Comparison of ENCODE assay signal across 8 cellular contexts in the genomic region with DNA sequence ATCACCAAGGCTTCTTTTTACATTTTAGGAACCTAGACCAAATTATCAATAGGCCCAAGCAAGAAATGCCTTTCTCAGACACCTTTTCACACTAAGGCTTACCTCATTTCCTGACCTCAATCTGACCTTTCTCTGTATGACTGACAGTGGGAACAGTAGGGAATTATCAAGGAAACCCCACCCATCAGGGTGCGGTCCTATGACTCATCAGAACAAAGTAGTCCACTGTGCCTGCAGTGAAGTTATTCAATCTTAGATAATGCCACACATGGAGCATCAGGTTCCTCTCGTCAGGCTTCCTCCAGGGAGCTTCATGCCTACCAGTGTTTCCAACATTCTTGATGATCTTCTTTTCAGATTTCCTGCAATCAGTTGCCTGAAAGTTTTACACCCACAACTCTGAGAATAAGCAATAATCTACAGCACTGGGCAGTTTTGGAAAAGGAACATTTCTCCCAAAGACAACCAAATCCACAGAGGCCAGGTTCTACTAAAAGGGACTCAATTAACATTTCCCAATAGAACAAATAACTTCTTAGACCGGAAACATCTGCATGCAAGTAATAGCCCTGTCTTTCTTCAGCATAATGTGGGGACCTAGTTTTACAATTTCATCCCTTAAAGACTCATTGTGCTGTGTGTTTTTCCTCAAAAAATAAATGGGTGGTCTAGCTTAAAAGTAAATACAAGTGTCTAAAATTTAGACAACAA. TPM values are rescaled to one million over a fixed set of nuclear protein-coding genes. Genes with fewer than 3 reads are reported as not detected.
DNase-seq lines count a peak whose midpoint lies in the region; ATAC-seq and TF ChIP-seq lines count a peak whose summit lies in the region.

No MANE protein-coding gene starts in this region.

- no peak overlapping the region for H3K27ac Mint-ChIP-seq in activated T-helper 2 cell treated with anti-CD3 and anti-CD28 coated beads, Interferon-gamma antibody, Interleukin-2, Interleukin-4, amounts not matched to agents 10 μg/mL and 5 μg/mL and 100 μg/mL, durations not matched to agents 14 hours and 24 hours and 36 hours

- ATAC-seq in GM18520 (IDR thresholded peaks at IDR 0.05; ENCODE audit: unreplicated experiment) (peak; percentile 97), GM21737 (IDR thresholded peaks at IDR 0.05; ENCODE audit: unreplicated experiment) (peak; percentile 93)
- peak; percentile 46 for ATAC-seq in stimulated activated naive CD8-positive, alpha-beta T cell treated with anti-CD3 and anti-CD28 coated beads, Interleukin-15, Interleukin-2, amounts not matched to agents 100 U/mL and 50 U/mL, for 24 hours

- no peak for TF ChIP-seq CTCF in colonic mucosa (IDR thresholded peaks at IDR 0.05)

- peaks cover 6% of the 10 kb centered on the region for H3K4me1 Mint-ChIP-seq in activated T-helper 2 cell treated with anti-CD3 and anti-CD28 coated beads, Interferon-gamma antibody, Interleukin-2, Interleukin-4, amounts not matched to agents 10 μg/mL and 5 μg/mL and 100 μg/mL, durations not matched to agents 14 hours and 24 hours and 36 hours (ENCODE audit: low read depth)

- no peaks in the 10 kb centered on the region for H3K27me3 ChIP-seq in colonic mucosa

- H3K36me3 Mint-ChIP-seq in activated T-helper 2 cell treated with anti-CD3 and anti-CD28 coated beads, Interferon-gamma antibody, Interleukin-2, Interleukin-4, amounts not matched to agents 10 μg/mL and 5 μg/mL and 100 μg/mL, durations not matched to agents 14 hours and 24 hours and 36 hours (ENCODE audit: low read depth), result no peaks in the 10 kb centered on the region

- no peak overlapping the region for H3K4me3 ChIP-seq in colonic mucosa

- no peaks in the 10 kb centered on the region for H3K9me3 Mint-ChIP-seq in activated T-helper 2 cell treated with anti-CD3 and anti-CD28 coated beads, Interferon-gamma antibody, Interleukin-2, Interleukin-4, amounts not matched to agents 10 μg/mL and 5 μg/mL and 100 μg/mL, durations not matched to agents 14 hours and 24 hours and 36 hours

- H3K4me1 ChIP-seq in colonic mucosa, result no peaks in the 10 kb centered on the region

- no peaks in the 10 kb centered on the region for H3K36me3 ChIP-seq in colonic mucosa

- no peaks in the 10 kb centered on the region for H3K27me3 Mint-ChIP-seq in activated T-helper 2 cell treated with anti-CD3 and anti-CD28 coated beads, Interferon-gamma antibody, Interleukin-2, Interleukin-4, amounts not matched to agents 10 μg/mL and 5 μg/mL and 100 μg/mL, durations not matched to agents 14 hours and 24 hours and 36 hours (ENCODE audit: low read depth)

- H3K9ac ChIP-seq in colonic mucosa (ENCODE audit: low read depth in 2 of 2, low read length in 2 of 2), result no peak overlapping the region

- no peaks in the 10 kb centered on the region for H3K9me3 ChIP-seq in colonic mucosa

- H3K27ac ChIP-seq in colonic mucosa, result no peak overlapping the region

- intact Hi-C loops in colonic mucosa (cut with DNase I), result no loop called here
- intact Hi-C loops in activated T-helper 2 cell treated with anti-CD3 and anti-CD28 coated beads, Interferon-gamma antibody, Interleukin-2, Interleukin-4, amounts not matched to agents 10 μg/mL and 5 μg/mL and 100 μg/mL, durations not matched to agents 14 hours and 24 hours and 36 hours (cut with micrococcal nuclease), result no loop called here

- peak; percentile 96 for DNase-seq in HT1080 (ENCODE audit: low read depth)
- peak; percentile 88 for DNase-seq in colonic mucosa
- no peak for DNase-seq in stimulated activated naive CD8-positive, alpha-beta T cell treated with anti-CD3 and anti-CD28 coated beads, Interleukin-15, Interleukin-2, amounts not matched to agents 100 U/mL and 50 U/mL, for 24 hours
- DNase-seq in NOMO-1 treated with DMSO at 0.1 percent for 48 hours (lab: John Stamatoyannopoulos, UW; ENCODE audit: unreplicated experiment), result no peak
- DNase-seq in activated T-helper 2 cell treated with anti-CD3 and anti-CD28 coated beads, Interferon-gamma antibody, Interleukin-2, Interleukin-4, amounts not matched to agents 10 μg/mL and 5 μg/mL and 100 μg/mL, durations not matched to agents 14 hours and 24 hours and 36 hours (ENCODE audit: low spot score), result no peak
- no peak for DNase-seq in NCI-H2107 (lab: John Stamatoyannopoulos, UW)

- no peak overlapping the region for H3K4me3 Mint-ChIP-seq in activated T-helper 2 cell treated with anti-CD3 and anti-CD28 coated beads, Interferon-gamma antibody, Interleukin-2, Interleukin-4, amounts not matched to agents 10 μg/mL and 5 μg/mL and 100 μg/mL, durations not matched to agents 14 hours and 24 hours and 36 hours (ENCODE audit: low read depth)

RNA-seq across cellular contexts. Expression of a gene that starts 35.9 kb away (rescaled TPM):
- 1.6 and 1.7 TPM in 2 replicates for total RNA-seq in HT1080 (2014; rRNA removed; shearing (Covaris generic))
- polyA plus RNA-seq in HT1080 (2015; cell fraction: cytosol; rRNA removed), result 2.1 and 2.2 TPM in 2 replicates
- 4.7 and 5.0 TPM in 2 replicates for polyA plus RNA-seq in HT1080 (2015; cell fraction: nucleus; rRNA removed)
- 10 to 100 TPM; 12.2 to 20.6 TPM for total RNA-seq in colonic mucosa
- total RNA-seq in activated T-helper 2 cell treated with anti-CD3 and anti-CD28 coated beads, Interferon-gamma antibody, Interleukin-2, Interleukin-4, amounts not matched to agents 10 μg/mL and 5 μg/mL and 100 μg/mL, durations not matched to agents 14 hours and 24 hours and 36 hours, result 2.5 and 3.0 TPM in 2 replicates

Comparison
In these comparisons a context has a peak if more than half of its experiments do, and no peak if none do; other contexts are left out.
1. ATAC-seq: peak in every context shown above with its lines; median percentile 97 in GM18520; 93 in GM21737; 46 in stimulated activated naive CD8-positive, alpha-beta T cell treated with anti-CD3 and anti-CD28 coated beads, Interleukin-15, Interleukin-2, amounts not matched to agents 100 U/mL and 50 U/mL, for 24 hours.
2. DNase-seq: peak in HT1080 (single experiment) and colonic mucosa (single experiment); none in stimulated activated naive CD8-positive, alpha-beta T cell treated with anti-CD3 and anti-CD28 coated beads, Interleukin-15, Interleukin-2, amounts not matched to agents 100 U/mL and 50 U/mL, for 24 hours (single experiment), NOMO-1 treated with DMSO at 0.1 percent for 48 hours (single experiment), activated T-helper 2 cell treated with anti-CD3 and anti-CD28 coated beads, Interferon-gamma antibody, Interleukin-2, Interleukin-4, amounts not matched to agents 10 μg/mL and 5 μg/mL and 100 μg/mL, durations not matched to agents 14 hours and 24 hours and 36 hours (single experiment) and NCI-H2107 (single experiment).